Comparison of ENCODE assay signal across 1 cellular context in the genomic region with DNA sequence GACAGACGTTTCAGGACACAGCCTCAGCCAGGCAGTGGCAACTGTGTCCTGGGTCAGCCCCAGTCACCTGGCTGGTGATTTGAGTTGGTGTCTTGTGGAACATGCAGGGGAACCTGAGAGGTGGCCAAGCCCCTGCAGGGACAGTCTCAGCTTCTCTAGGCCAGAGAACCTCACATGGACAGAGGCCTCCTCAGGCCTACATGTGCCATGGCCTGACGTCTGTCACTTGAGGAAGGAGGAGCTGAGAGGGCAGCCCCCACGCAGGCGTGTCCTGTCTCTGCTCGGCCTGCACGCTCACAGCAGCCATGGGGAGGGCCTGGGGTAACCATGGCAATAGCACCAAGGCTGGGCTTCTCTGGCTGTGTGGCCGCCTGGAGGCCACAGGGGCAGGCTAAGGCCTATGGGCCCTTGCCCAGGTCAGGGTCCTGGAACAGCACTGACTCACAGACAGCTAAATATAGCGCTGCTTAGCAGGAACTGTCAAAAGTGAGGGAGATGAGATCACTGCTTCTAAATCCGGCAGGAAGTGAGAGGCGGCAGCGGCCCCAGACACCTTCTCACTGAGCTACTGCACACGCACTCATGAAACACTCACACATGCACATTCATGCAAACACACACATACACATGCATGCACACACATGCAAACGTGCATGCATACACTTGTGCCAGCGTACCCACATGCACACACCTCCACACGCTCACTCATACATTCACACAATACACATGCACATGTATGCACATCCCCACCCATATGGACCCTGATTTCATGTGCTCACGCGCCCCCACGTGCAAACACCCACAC.
A peak's percentile ranks its signal among the peaks of the same experiment; 100 is the strongest.
TF ChIP-seq lines count a peak whose summit lies in the region.

No MANE protein-coding gene starts in this region.

TF ChIP-seq in K562, 482 proteins besides CTCF, POLR2A, EP300 and RAD21 (continued from another document and continues in another):
- TF ChIP-seq ZBTB12 (CRISPR knock-in tag; IDR thresholded peaks at IDR 0.05): no peak
- TF ChIP-seq MTA3 (IDR thresholded peaks at IDR 0.05; ENCODE audit: borderline replicate concordance): no peak
- TF ChIP-seq SMARCA4 (IDR thresholded peaks at IDR 0.05): peak; percentile 53; the same call in 1 of the 2 replicates
- no peak for TF ChIP-seq ZNF449 (CRISPR knock-in tag; IDR thresholded peaks at IDR 0.05)
- TF ChIP-seq BACH1 (tag; IDR thresholded peaks at IDR 0.05): no peak
- TF ChIP-seq ZBTB43 (CRISPR knock-in tag; IDR thresholded peaks at IDR 0.05): 0 out of 2 replicates have a peak, but pooled peaks have one; percentile 17
- TF ChIP-seq HDAC2 (IDR thresholded peaks at IDR 0.05): 0 out of 2 replicates have a peak, but pooled peaks have one; percentile 43
- TF ChIP-seq SMARCA5 (IDR thresholded peaks at IDR 0.05): peak; percentile 35; the same call in 1 of the 2 replicates
- no peak for TF ChIP-seq ZNF644 (tag; IDR thresholded peaks at IDR 0.05; ENCODE audit: low read depth)
- TF ChIP-seq PKNOX1 (IDR thresholded peaks at IDR 0.05): peak; percentile 80
- no peak for TF ChIP-seq PTBP1 (IDR thresholded peaks at IDR 0.05; ENCODE audit: low read depth, low read length)
- TF ChIP-seq EGR1 (conservative IDR thresholded peaks at IDR 0.05): no peak; the same call in none of the 2 replicates
- no peak for TF ChIP-seq HCFC1 (IDR thresholded peaks at IDR 0.05; ENCODE audit: low read depth, low read length)
- TF ChIP-seq ATF1 (CRISPR knock-in tag; IDR thresholded peaks at IDR 0.05): no peak
- TF ChIP-seq ATF1 (tag; IDR thresholded peaks at IDR 0.05): peak; percentile 57
- no peak for TF ChIP-seq ZNF3 (CRISPR knock-in tag; IDR thresholded peaks at IDR 0.05)
- TF ChIP-seq MIER1 (IDR thresholded peaks at IDR 0.05; ENCODE audit: low read depth): no peak
- TF ChIP-seq BRCA1 (IDR thresholded peaks at IDR 0.05): no peak
- no peak for TF ChIP-seq BRCA1 (CRISPR knock-in tag; IDR thresholded peaks at IDR 0.05)
- TF ChIP-seq SMAD2 (IDR thresholded peaks at IDR 0.05; ENCODE audit: low read depth, low read length): no peak
- no peak for TF ChIP-seq ZNF408 (CRISPR knock-in tag; IDR thresholded peaks at IDR 0.05; ENCODE audit: low read depth)
- TF ChIP-seq ZNF253 (CRISPR knock-in tag; conservative IDR thresholded peaks at IDR 0.05): no peak
- no peak for TF ChIP-seq DEAF1 (CRISPR knock-in tag; IDR thresholded peaks at IDR 0.05)
- no peak for TF ChIP-seq ZNF583 (CRISPR knock-in tag; IDR thresholded peaks at IDR 0.05)
- peak; percentile 85 for TF ChIP-seq MYNN (IDR thresholded peaks at IDR 0.05)
- TF ChIP-seq MYNN (CRISPR knock-in tag; IDR thresholded peaks at IDR 0.05): no peak
- no peak for TF ChIP-seq POLR3A (IDR thresholded peaks at IDR 0.05; ENCODE audit: borderline replicate concordance, extremely low read depth, insufficient read depth, insufficient read length)
- no peak for TF ChIP-seq ZNF280B (CRISPR knock-in tag; IDR thresholded peaks at IDR 0.05)
- no peak for TF ChIP-seq BDP1 (IDR thresholded peaks at IDR 0.05; ENCODE audit: insufficient read depth, insufficient read length)
- TF ChIP-seq SIRT6 (IDR thresholded peaks at IDR 0.05; ENCODE audit: low read depth, low read length): no peak
- TF ChIP-seq ELK1 (CRISPR knock-in tag; IDR thresholded peaks at IDR 0.05): no peak
- TF ChIP-seq ZNF436 (CRISPR knock-in tag; IDR thresholded peaks at IDR 0.05): no peak
- TF ChIP-seq ZNF586 (CRISPR knock-in tag; conservative IDR thresholded peaks at IDR 0.05): no peak
- TF ChIP-seq SNAPC5 (CRISPR knock-in tag; IDR thresholded peaks at IDR 0.05): no peak
- no peak for TF ChIP-seq ADNP (tag; IDR thresholded peaks at IDR 0.05)
- TF ChIP-seq EWSR1 (IDR thresholded peaks at IDR 0.05; ENCODE audit: borderline replicate concordance, low read depth, partially characterized antibody): no peak
- no peak for TF ChIP-seq PHF8 (IDR thresholded peaks at IDR 0.05; ENCODE audit: borderline replicate concordance, low read length)
- no peak for TF ChIP-seq ZNF76 (CRISPR knock-in tag; IDR thresholded peaks at IDR 0.05; ENCODE audit: borderline replicate concordance)
- no peak for TF ChIP-seq RBM17 (IDR thresholded peaks at IDR 0.05; ENCODE audit: borderline replicate concordance, low read depth, low read length)
- peak; percentile 91 for TF ChIP-seq MAX (CRISPR knock-in tag; IDR thresholded peaks at IDR 0.05)
- TF ChIP-seq GTF2E2 (tag; IDR thresholded peaks at IDR 0.05): no peak
- TF ChIP-seq CTBP1 (IDR thresholded peaks at IDR 0.05; ENCODE audit: borderline replicate concordance): peak; percentile 54; the same call in 1 of the 2 replicates
- TF ChIP-seq ZBTB7A (IDR thresholded peaks at IDR 0.05; ENCODE audit: borderline replicate concordance, control insufficient read depth, low read depth, low read length): peak; percentile 87; the same call in 1 of the 2 replicates
- 0 out of 4 replicates have a peak, but pooled peaks of 1 of the 2 experiments have one; percentile 51 for TF ChIP-seq TBL1XR1 (IDR thresholded peaks at IDR 0.05; ENCODE audit: low read length in 2 of 2)
- peak in 1 of 2 experiments; percentile 84; a peak in 1 of 4 replicates for TF ChIP-seq SIN3A (IDR thresholded peaks at IDR 0.05; ENCODE audit: borderline replicate concordance in 2 of 2, control insufficient read depth in 1 of 2, low read depth in 2 of 2, low read length in 2 of 2)
- 0 out of 2 replicates have a peak, but pooled peaks have one; percentile 35 for TF ChIP-seq ZNF175 (CRISPR knock-in tag; IDR thresholded peaks at IDR 0.05; ENCODE audit: low read depth)
- TF ChIP-seq, protein P1, sequence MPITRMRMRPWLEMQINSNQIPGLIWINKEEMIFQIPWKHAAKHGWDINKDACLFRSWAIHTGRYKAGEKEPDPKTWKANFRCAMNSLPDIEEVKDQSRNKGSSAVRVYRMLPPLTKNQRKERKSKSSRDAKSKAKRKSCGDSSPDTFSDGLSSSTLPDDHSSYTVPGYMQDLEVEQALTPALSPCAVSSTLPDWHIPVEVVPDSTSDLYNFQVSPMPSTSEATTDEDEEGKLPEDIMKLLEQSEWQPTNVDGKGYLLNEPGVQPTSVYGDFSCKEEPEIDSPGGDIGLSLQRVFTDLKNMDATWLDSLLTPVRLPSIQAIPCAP (CRISPR knock-in tag; IDR thresholded peaks at IDR 0.05; ENCODE audit: borderline replicate concordance): no peak
- no peak for TF ChIP-seq LARP7 (IDR thresholded peaks at IDR 0.05)
- TF ChIP-seq HINFP (tag; conservative IDR thresholded peaks at IDR 0.05; ENCODE audit: low read depth): no peak
- TF ChIP-seq, protein P2, sequence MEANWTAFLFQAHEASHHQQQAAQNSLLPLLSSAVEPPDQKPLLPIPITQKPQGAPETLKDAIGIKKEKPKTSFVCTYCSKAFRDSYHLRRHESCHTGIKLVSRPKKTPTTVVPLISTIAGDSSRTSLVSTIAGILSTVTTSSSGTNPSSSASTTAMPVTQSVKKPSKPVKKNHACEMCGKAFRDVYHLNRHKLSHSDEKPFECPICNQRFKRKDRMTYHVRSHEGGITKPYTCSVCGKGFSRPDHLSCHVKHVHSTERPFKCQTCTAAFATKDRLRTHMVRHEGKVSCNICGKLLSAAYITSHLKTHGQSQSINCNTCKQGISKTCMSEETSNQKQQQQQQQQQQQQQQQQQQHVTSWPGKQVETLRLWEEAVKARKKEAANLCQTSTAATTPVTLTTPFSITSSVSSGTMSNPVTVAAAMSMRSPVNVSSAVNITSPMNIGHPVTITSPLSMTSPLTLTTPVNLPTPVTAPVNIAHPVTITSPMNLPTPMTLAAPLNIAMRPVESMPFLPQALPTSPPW (CRISPR knock-in tag; IDR thresholded peaks at IDR 0.05): peak; percentile 74
- TF ChIP-seq ZNF589 (CRISPR knock-in tag; IDR thresholded peaks at IDR 0.05; ENCODE audit: low read depth): no peak; the same call in 1 of the 2 replicates
- no peak for TF ChIP-seq TCFL5 (CRISPR knock-in tag; conservative IDR thresholded peaks at IDR 0.05)
- TF ChIP-seq ZNF766 (CRISPR knock-in tag; conservative IDR thresholded peaks at IDR 0.05): no peak
- TF ChIP-seq MEF2A (IDR thresholded peaks at IDR 0.05; ENCODE audit: control insufficient read depth, low read depth, low read length): peak; percentile 97
- TF ChIP-seq CC2D1A (IDR thresholded peaks at IDR 0.05): no peak
